ENCODE assay signal across 9 cellular contexts in the genomic region with DNA sequence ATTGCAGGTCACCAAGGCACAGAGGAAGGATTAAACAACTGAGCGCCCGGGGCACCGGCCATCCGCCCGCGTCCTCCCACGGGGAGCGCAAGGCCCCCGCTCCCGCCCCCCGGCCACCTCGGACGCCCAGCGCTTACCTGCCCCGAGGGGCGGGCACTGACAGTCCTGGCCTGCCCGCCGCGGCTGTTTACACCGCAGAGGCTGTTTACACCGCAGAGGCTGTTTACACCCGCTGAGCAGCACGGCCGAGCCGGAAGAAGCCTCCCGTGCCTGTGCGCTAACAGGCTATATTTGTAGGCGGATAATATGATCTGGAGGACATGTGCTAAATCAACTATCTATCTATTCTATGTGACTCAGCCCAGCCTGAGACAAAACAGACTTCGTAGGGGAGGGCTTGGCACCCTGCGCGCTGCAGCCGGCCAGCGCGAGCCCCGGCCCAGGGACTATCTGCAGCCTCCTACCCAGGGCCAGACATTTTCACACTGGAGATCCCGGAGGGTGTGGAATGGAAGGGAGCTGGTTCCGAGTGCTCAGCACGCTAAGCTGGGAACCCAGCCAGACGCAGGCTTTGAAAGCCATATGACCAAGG. TPM values are rescaled to one million over a fixed set of nuclear protein-coding genes. Genes with fewer than 3 reads are reported as not detected.
DNase-seq lines count a peak whose midpoint lies in the region; ATAC-seq, FAIRE-seq and TF ChIP-seq lines count a peak whose summit lies in the region.
"Had no signal": no experiment of that assay in that cellular context is flagged by ENCODE, and none has a peak within 500 bp of the region (broad histone marks: within the 10 kb centered on the region; RNA-seq: fewer than 3 reads in every experiment).

A gene with protein sequence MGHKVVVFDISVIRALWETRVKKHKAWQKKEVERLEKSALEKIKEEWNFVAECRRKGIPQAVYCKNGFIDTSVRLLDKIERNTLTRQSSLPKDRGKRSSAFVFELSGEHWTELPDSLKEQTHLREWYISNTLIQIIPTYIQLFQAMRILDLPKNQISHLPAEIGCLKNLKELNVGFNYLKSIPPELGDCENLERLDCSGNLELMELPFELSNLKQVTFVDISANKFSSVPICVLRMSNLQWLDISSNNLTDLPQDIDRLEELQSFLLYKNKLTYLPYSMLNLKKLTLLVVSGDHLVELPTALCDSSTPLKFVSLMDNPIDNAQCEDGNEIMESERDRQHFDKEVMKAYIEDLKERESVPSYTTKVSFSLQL (minus strand): TSS at position 263 of the 592 bp plus-strand sequence. CDS start 14,711 bp downstream, outside the sequence.

- ATAC-seq in GM18861 (IDR thresholded peaks at IDR 0.05; ENCODE audit: unreplicated experiment) (no peak), HG03025 (IDR thresholded peaks at IDR 0.05; ENCODE audit: low FRiP score, unreplicated experiment) (no peak)

- H3K27me3 Mint-ChIP-seq in activated naive CD8-positive, alpha-beta T cell, result peaks cover 11% of the 10 kb centered on the region

- peaks cover 11% of the 10 kb centered on the region for H3K4me1 Mint-ChIP-seq in activated naive CD8-positive, alpha-beta T cell (ENCODE audit: low read depth)

- H3K4me1 ChIP-seq in BE2C, result no peaks in the 10 kb centered on the region
- no peaks in the 10 kb centered on the region for H3K4me1 ChIP-seq in ovary (ENCODE audit: insufficient read depth)

- WGBS in ovary, 3 donors, result 0 to 1% (median 1%) methylated on average over 17 to 39 of the region's 39 CpGs

- no peak for TF ChIP-seq EP300 in ovary (IDR thresholded peaks at IDR 0.05)

- H3K27me3 ChIP-seq in BE2C, result no peaks in the 10 kb centered on the region
- no peaks in the 10 kb centered on the region for H3K27me3 ChIP-seq in ovary

- intact Hi-C loops in cardiac septum (cut with DNase I), result loop anchor here (1.0 to 2.0 kb wide), 3 partner anchors 94 to 297 kb away; partner anchors contain the start of gene MYL3
- intact Hi-C loops in ovary (cut with DNase I), result no loop called here

- no peak for TF ChIP-seq POLR2A in ovary (IDR thresholded peaks at IDR 0.05)

- no peaks in the 10 kb centered on the region for H3K36me3 Mint-ChIP-seq in activated naive CD8-positive, alpha-beta T cell

- H3K9me3 Mint-ChIP-seq in activated naive CD8-positive, alpha-beta T cell (ENCODE audit: low read depth), result peaks cover 4% of the 10 kb centered on the region

- no peak within 1 kb of the TSS for H3K27ac Mint-ChIP-seq in activated naive CD8-positive, alpha-beta T cell

- peak within 1 kb of the TSS; percentile 54 to 84 for H3K27ac ChIP-seq in ovary

- peak within 1 kb of the TSS; percentile 59 for H3K4me3 ChIP-seq in BE2C (ENCODE audit: low read depth, low read length)
- peak within 1 kb of the TSS; percentile 59 for H3K4me3 ChIP-seq in ovary

- H3K9me3 ChIP-seq in BE2C (no peaks in the 10 kb centered on the region), ovary (no peaks in the 10 kb centered on the region)

- peak within 1 kb of the TSS; percentile 82 for H3K4me3 Mint-ChIP-seq in activated naive CD8-positive, alpha-beta T cell

- no peak for FAIRE-seq in urothelium cell line (lab: Jason Lieb, UNC)
- FAIRE-seq: endometrium had no signal

- no peak for TF ChIP-seq CTCF in BE2C (IDR thresholded peaks at IDR 0.05; ENCODE audit: low read depth, low read length)
- TF ChIP-seq CTCF in ovary (IDR thresholded peaks at IDR 0.05), result no peak

- DNase-seq in BE2C (peak; percentile 59), NCI-H2029 (lab: John Stamatoyannopoulos, UW) (peak; percentile 86), cardiac septum (ENCODE audit: low spot score) (peak; percentile 84), ovary (peak; percentile 71 to 79 (median 74)), urothelium cell line (ENCODE audit: low spot score) (no peak)

- H3K36me3 ChIP-seq in BE2C (no peaks in the 10 kb centered on the region), ovary (no peaks in the 10 kb centered on the region)

RNA-seq across cellular contexts. Expression of the gene that starts here (rescaled TPM):
- polyA plus RNA-seq in BE2C (2012; ENCODE audit: insufficient read depth, insufficient read length, low read depth), result not detected
- 70.6 TPM for total RNA-seq in cardiac septum
- 1 to 10 TPM; 3.9 to 9.3 (median 6.2) TPM for total RNA-seq in ovary
- 1 to 10 TPM; 5.8 to 6.9 TPM for polyA plus RNA-seq in ovary
